Comparison of ENCODE assay signal across 18 cellular contexts in the genomic region with DNA sequence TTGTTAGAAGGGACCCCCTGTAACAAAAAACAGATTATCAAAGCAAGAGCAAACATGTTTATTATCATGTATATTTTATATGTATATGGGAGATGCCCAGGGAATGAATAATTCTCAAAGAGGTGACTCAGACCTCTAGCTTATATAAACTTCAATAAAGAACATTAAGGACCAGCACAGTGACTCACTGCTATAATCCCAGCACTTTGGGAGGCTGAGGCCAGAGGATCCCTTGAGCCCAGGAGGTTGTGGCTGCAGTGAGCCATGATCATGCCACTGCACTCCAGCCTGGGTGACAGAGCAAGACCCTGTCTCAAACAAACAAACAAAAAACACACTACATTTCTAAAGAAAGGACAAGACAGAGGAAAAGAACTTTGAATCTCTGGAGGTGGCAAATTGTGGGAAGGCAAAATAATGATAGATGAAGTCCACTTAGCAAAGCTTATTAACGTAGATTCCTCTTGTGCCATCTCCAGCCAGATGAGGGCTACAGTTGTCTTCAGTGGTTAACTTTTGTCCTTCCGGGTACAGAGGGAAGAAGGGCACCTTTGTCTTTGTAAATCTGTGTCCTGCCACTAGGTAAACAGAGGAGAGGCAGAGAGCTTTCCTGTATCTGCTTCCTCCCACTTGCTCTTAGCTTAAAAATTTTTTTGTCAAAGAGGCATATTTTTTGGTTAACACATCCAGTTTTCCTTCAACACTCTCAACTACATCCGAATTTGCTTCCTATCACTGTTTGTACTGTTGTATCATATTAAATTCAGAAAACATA. TPM values are rescaled to one million over a fixed set of nuclear protein-coding genes. Genes with fewer than 3 reads are reported as not detected.
DNase-seq lines count a peak whose midpoint lies in the region; ATAC-seq and TF ChIP-seq lines count a peak whose summit lies in the region.
"Had no signal": no experiment of that assay in that cellular context is flagged by ENCODE, and none has a peak within 500 bp of the region (broad histone marks: within the 10 kb centered on the region; RNA-seq: fewer than 3 reads in every experiment).

No MANE protein-coding gene starts in this region.

- H3K4ac ChIP-seq in mesenchymal stem cell (ENCODE audit: low read depth in 1 of 2, low read length in 2 of 2) = no peak overlapping the region

- no peaks in the 10 kb centered on the region for H3K9me3 Mint-ChIP-seq in effector memory CD8-positive, alpha-beta T cell
- H3K9me3 Mint-ChIP-seq: activated T-cell treated with anti-CD3 and anti-CD28 coated beads, Interleukin-2, amount 50 U/mL, for 4 hours; neural crest cell had no signal

- no peaks in the 10 kb centered on the region for H3K36me3 Mint-ChIP-seq in effector memory CD8-positive, alpha-beta T cell (ENCODE audit: insufficient read depth)

- peak; percentile 11 for DNase-seq in NCI-H226
- DNase-seq in astrocyte of the spinal cord (ENCODE audit: low read depth, low spot score) = peak; percentile 19
- peak; percentile 48 for DNase-seq in mesenchymal stem cell
- DNase-seq in effector memory CD8-positive, alpha-beta T cell = no peak
- DNase-seq in lower lobe of right lung = no peak
- DNase-seq: activated CD4-positive, alpha-beta T cell treated with anti-CD3 and anti-CD28 coated beads, Interleukin-2, amount 50 U/mL, for 1 hour; activated T-cell treated with anti-CD3 and anti-CD28 coated beads, Interleukin-2, amount 50 U/mL, for 4 hours; NCI-H2081 treated with DMSO at 0.1 percent for 48 hours; NCI-H82; right cardiac atrium had no signal

- H2AFZ ChIP-seq in mesenchymal stem cell (ENCODE audit: low read depth, low read length) = no peak overlapping the region

- H3K14ac ChIP-seq in mesenchymal stem cell (ENCODE audit: low read length in 2 of 2) = no peak overlapping the region

- intact Hi-C loops in lower lobe of right lung (cut with DNase I) = no loop called here

- no peak overlapping the region for H3K4me3 ChIP-seq in astrocyte of the spinal cord (ENCODE audit: low read depth, low read length)
- no peak overlapping the region for H3K4me3 ChIP-seq in mesenchymal stem cell (ENCODE audit: insufficient read depth in 1 of 2, low read depth in 1 of 2, low read length in 2 of 2)
- H3K4me3 ChIP-seq in lower lobe of right lung = no peak overlapping the region
- H3K4me3 ChIP-seq: gastroesophageal sphincter, suprapubic skin had no signal

- no peak for ATAC-seq in GM19035 (IDR thresholded peaks at IDR 0.05; ENCODE audit: unreplicated experiment)
- no peak for ATAC-seq in HG03097 (IDR thresholded peaks at IDR 0.05; ENCODE audit: low FRiP score, unreplicated experiment)
- no peak for ATAC-seq in effector memory CD8-positive, alpha-beta T cell (replicated peaks)
- no peak for ATAC-seq in lower lobe of right lung
- ATAC-seq: activated T-cell treated with anti-CD3 and anti-CD28 coated beads, Interleukin-2, amount 50 U/mL, for 4 hours; gastroesophageal sphincter; right cardiac atrium; Right ventricle myocardium inferior had no signal

- H3K18ac ChIP-seq in mesenchymal stem cell (ENCODE audit: low read depth in 1 of 2, low read length in 2 of 2) = no peak overlapping the region

- in situ Hi-C loops in astrocyte of the spinal cord (cut with HindIII; ENCODE audit: low sequenced_read_pairs) = no loop called here

- H3K36me3 ChIP-seq in mesenchymal stem cell (ENCODE audit: control insufficient read depth in 1 of 2, insufficient read depth in 2 of 2, low read depth in 1 of 2, low read length in 2 of 2) (no peaks in the 10 kb centered on the region), lower lobe of right lung (no peaks in the 10 kb centered on the region)
- H3K36me3 ChIP-seq: gastroesophageal sphincter, suprapubic skin had no signal

- H2AK5ac ChIP-seq in mesenchymal stem cell (ENCODE audit: low read length, severe bottlenecking) = peak overlapping the region; percentile 7

- H4K8ac ChIP-seq in mesenchymal stem cell (ENCODE audit: low read length) = no peak overlapping the region

- H3K9ac ChIP-seq in mesenchymal stem cell (ENCODE audit: low read length) = no peak overlapping the region

- H3K4me1 ChIP-seq in mesenchymal stem cell (ENCODE audit: control insufficient read depth, insufficient read depth, low read depth, low read length) = no peaks in the 10 kb centered on the region
- H3K4me1 ChIP-seq in lower lobe of right lung = peaks cover 8% of the 10 kb centered on the region
- H3K4me1 ChIP-seq: suprapubic skin had no signal

- no peak overlapping the region for H2BK120ac ChIP-seq in mesenchymal stem cell (ENCODE audit: low read depth, low read length)

- H3K27ac Mint-ChIP-seq in effector memory CD8-positive, alpha-beta T cell = no peak overlapping the region
- H3K27ac Mint-ChIP-seq: B cell had no signal

- H2BK12ac ChIP-seq in mesenchymal stem cell (ENCODE audit: low read length in 2 of 2) = no peak overlapping the region

- H2BK15ac ChIP-seq in mesenchymal stem cell (ENCODE audit: low read depth, poor library complexity, severe bottlenecking) = no peak overlapping the region

- H3K79me1 ChIP-seq in mesenchymal stem cell (replicated peaks; ENCODE audit: low read length, poor library complexity, severe bottlenecking) = no peaks in the 10 kb centered on the region

- peaks cover 4 to 7% of the 10 kb centered on the region in 2 donors for H3K4me1 Mint-ChIP-seq in effector memory CD8-positive, alpha-beta T cell (ENCODE audit: low read depth in 2 of 2)

- no peak overlapping the region for H4K91ac ChIP-seq in mesenchymal stem cell (ENCODE audit: low read length)

- no peak overlapping the region for H3K27ac ChIP-seq in mesenchymal stem cell (ENCODE audit: low read length, poor library complexity, severe bottlenecking)
- no peak overlapping the region for H3K27ac ChIP-seq in lower lobe of right lung
- H3K27ac ChIP-seq: gastroesophageal sphincter, suprapubic skin had no signal

- H3K9me3 ChIP-seq in mesenchymal stem cell (ENCODE audit: control insufficient read depth, low read length) (no peaks in the 10 kb centered on the region), lower lobe of right lung (no peaks in the 10 kb centered on the region)
- H3K9me3 ChIP-seq: gastroesophageal sphincter, suprapubic skin had no signal

- H3K27me3 ChIP-seq in mesenchymal stem cell (ENCODE audit: control insufficient read depth in 1 of 2, insufficient read depth in 1 of 2, low read length in 2 of 2) (no peaks in the 10 kb centered on the region), lower lobe of right lung (ENCODE audit: low read depth) (no peaks in the 10 kb centered on the region)
- H3K27me3 ChIP-seq: gastroesophageal sphincter, suprapubic skin had no signal

- TF ChIP-seq CTCF in GM12873 (IDR thresholded peaks at IDR 0.05; ENCODE audit: insufficient read depth, low read depth, low read length, missing control alignments) (peak; percentile 2), astrocyte of the spinal cord (IDR thresholded peaks at IDR 0.05; ENCODE audit: low read depth, low read length) (no peak), lower lobe of right lung (IDR thresholded peaks at IDR 0.05) (no peak)

- WGBS in mesenchymal stem cell = 65% methylated on average over 2 of the region's 3 CpGs

- H3K4me2 ChIP-seq in mesenchymal stem cell (ENCODE audit: low read length, poor library complexity, severe bottlenecking) = no peak overlapping the region

- no peak overlapping the region for H3K4me3 Mint-ChIP-seq in effector memory CD8-positive, alpha-beta T cell
- H3K4me3 Mint-ChIP-seq: activated T-cell treated with anti-CD3 and anti-CD28 coated beads, Interleukin-2, amount 50 U/mL, for 4 hours; B cell; neural crest cell had no signal

- no peaks in the 10 kb centered on the region for H3K27me3 Mint-ChIP-seq in effector memory CD8-positive, alpha-beta T cell
- H3K27me3 Mint-ChIP-seq: B cell had no signal

- H3K23ac ChIP-seq in mesenchymal stem cell (ENCODE audit: low read length in 2 of 2) = no peak overlapping the region

- no peak overlapping the region for H2BK5ac ChIP-seq in mesenchymal stem cell (ENCODE audit: low read depth, low read length, poor library complexity, severe bottlenecking)

RNA-seq across cellular contexts. Expression of gene RFK, which starts 7.5 kb away (rescaled TPM):
- polyA plus RNA-seq in mesenchymal stem cell (2013, experiment 1 of 2) = 14.9 TPM
- polyA plus RNA-seq in mesenchymal stem cell (2013, experiment 2 of 2) = 17.0 TPM
- 18.4 TPM for total RNA-seq in lower lobe of right lung

RNA-seq across cellular contexts. Expression of gene GCNT1, which starts 57.2 kb away (rescaled TPM):
- 2.9 TPM for polyA plus RNA-seq in mesenchymal stem cell (2013, experiment 1 of 2)
- polyA plus RNA-seq in mesenchymal stem cell (2013, experiment 2 of 2) = 1.8 TPM
- total RNA-seq in lower lobe of right lung = 14.4 TPM

Comparison
In these comparisons a context has a peak if more than half of its experiments do, and no peak if none do; other contexts are left out.
1. DNase-seq: peak in NCI-H226 (single experiment), astrocyte of the spinal cord (single experiment) and mesenchymal stem cell (single experiment); none in effector memory CD8-positive, alpha-beta T cell (0 of 3) and lower lobe of right lung (single experiment).